In genomic region chr17:28369684-28370034, GRCh38 we compare ENCODE assay signal across 1 cellular context.
TF ChIP-seq lines count a peak whose summit lies in the region.

No MANE protein-coding gene starts in this region.

TF ChIP-seq in IMR-90, 13 proteins besides CTCF, POLR2A, EP300 and RAD21:
- TF ChIP-seq BHLHE40 (IDR thresholded peaks at IDR 0.05; ENCODE audit: low read depth, low read length), result no peak
- no peak for TF ChIP-seq MXI1 (IDR thresholded peaks at IDR 0.05; ENCODE audit: borderline replicate concordance, low read depth, low read length)
- TF ChIP-seq ELK1 (IDR thresholded peaks at IDR 0.05; ENCODE audit: borderline replicate concordance, low read depth, low read length), result no peak
- TF ChIP-seq SMC3 (IDR thresholded peaks at IDR 0.05; ENCODE audit: low read depth, low read length), result no peak
- no peak for TF ChIP-seq MAFK (IDR thresholded peaks at IDR 0.05; ENCODE audit: low read depth, low read length)
